ENCODE assay signal across 1 cellular context in genomic region chr2:170155022-170155722, GRCh38.
TF ChIP-seq lines count a peak whose summit lies in the region.

No MANE protein-coding gene starts in this region.

TF ChIP-seq in GM12878, 131 proteins besides CTCF, POLR2A, EP300 and RAD21 (continued from another document and continues in another):
- no peak for TF ChIP-seq E4F1 (IDR thresholded peaks at IDR 0.05; ENCODE audit: borderline replicate concordance, partially characterized antibody)
- TF ChIP-seq USF1 (IDR thresholded peaks at IDR 0.05; ENCODE audit: borderline replicate concordance, extremely low read length, insufficient read depth, low read depth, low read length), result no peak
- no peak for TF ChIP-seq PRDM15 (CRISPR knock-in tag; IDR thresholded peaks at IDR 0.05)
- TF ChIP-seq RELB (IDR thresholded peaks at IDR 0.05; ENCODE audit: low read depth), result peak; percentile 85
- TF ChIP-seq BHLHE40 (IDR thresholded peaks at IDR 0.05; ENCODE audit: borderline replicate concordance in 1 of 2, low read depth in 2 of 2, low read length in 1 of 2), result no peak
- no peak for TF ChIP-seq CUX1 (IDR thresholded peaks at IDR 0.05; ENCODE audit: insufficient replicate concordance, low read depth, low read length)
- no peak for TF ChIP-seq MEF2B (IDR thresholded peaks at IDR 0.05; ENCODE audit: partially characterized antibody, poor library complexity, severe bottlenecking)
- peak; percentile 83 for TF ChIP-seq ZNF384 (IDR thresholded peaks at IDR 0.05; ENCODE audit: borderline replicate concordance, low read depth, low read length)
- TF ChIP-seq TBL1XR1 (IDR thresholded peaks at IDR 0.05; ENCODE audit: low read depth, low read length), result no peak
- no peak for TF ChIP-seq CREB1 (IDR thresholded peaks at IDR 0.05; ENCODE audit: low read depth)
- TF ChIP-seq JUND (IDR thresholded peaks at IDR 0.05; ENCODE audit: low read depth, low read length), result 0 out of 2 replicates have a peak, but pooled peaks have one; percentile 32
- no peak for TF ChIP-seq FOXM1 (IDR thresholded peaks at IDR 0.05; ENCODE audit: low read depth, low read length)
- no peak for TF ChIP-seq SMAD5 (IDR thresholded peaks at IDR 0.05; ENCODE audit: low read depth)
- no peak for TF ChIP-seq YY1 (IDR thresholded peaks at IDR 0.05; ENCODE audit: low read depth, low read length)
- no peak for TF ChIP-seq ZNF207 (IDR thresholded peaks at IDR 0.05; ENCODE audit: borderline replicate concordance)
- peak; percentile 44; the same call in 1 of the 2 replicates for TF ChIP-seq CREM (IDR thresholded peaks at IDR 0.05; ENCODE audit: low read depth)
- TF ChIP-seq MYC (IDR thresholded peaks at IDR 0.05; ENCODE audit: insufficient read depth, insufficient read length, insufficient replicate concordance, low read length, severe bottlenecking), result no peak
- TF ChIP-seq SPI1 (IDR thresholded peaks at IDR 0.05; ENCODE audit: borderline replicate concordance, insufficient read depth, low read depth, low read length), result peak; percentile 97
- TF ChIP-seq SMARCA5 (IDR thresholded peaks at IDR 0.05), result no peak
- no peak for TF ChIP-seq CHD1 (IDR thresholded peaks at IDR 0.05; ENCODE audit: low read depth, low read length)
- TF ChIP-seq PAX8 (IDR thresholded peaks at IDR 0.05), result no peak
- TF ChIP-seq ELK1 (IDR thresholded peaks at IDR 0.05; ENCODE audit: low read depth, low read length), result no peak
- no peak for TF ChIP-seq TARDBP (IDR thresholded peaks at IDR 0.05; ENCODE audit: borderline replicate concordance)
- TF ChIP-seq SUZ12 (IDR thresholded peaks at IDR 0.05; ENCODE audit: unreplicated experiment), result no peak
- TF ChIP-seq NR2F1 (conservative IDR thresholded peaks at IDR 0.05), result no peak
- no peak for TF ChIP-seq FOS (IDR thresholded peaks at IDR 0.05; ENCODE audit: borderline replicate concordance, extremely low read depth, insufficient read length)
- peak; percentile 84 for TF ChIP-seq MTA2 (IDR thresholded peaks at IDR 0.05; ENCODE audit: low read depth)
- peak; percentile 67 for TF ChIP-seq EED (IDR thresholded peaks at IDR 0.05; ENCODE audit: low read depth)
- TF ChIP-seq EGR1 (IDR thresholded peaks at IDR 0.05; ENCODE audit: borderline replicate concordance in 1 of 2, low read depth in 2 of 2, low read length in 2 of 2), result no peak
- no peak for TF ChIP-seq RB1 (IDR thresholded peaks at IDR 0.05; ENCODE audit: borderline replicate concordance)
- TF ChIP-seq IKZF2 (IDR thresholded peaks at IDR 0.05), result peak; percentile 92 to 94
- TF ChIP-seq CBFB (IDR thresholded peaks at IDR 0.05; ENCODE audit: low read depth), result no peak
- no peak for TF ChIP-seq ZNF687 (IDR thresholded peaks at IDR 0.05)
- TF ChIP-seq RBBP5 (conservative IDR thresholded peaks at IDR 0.05), result no peak
- no peak for TF ChIP-seq ZBED1 (IDR thresholded peaks at IDR 0.05; ENCODE audit: borderline replicate concordance)
- TF ChIP-seq MAX (IDR thresholded peaks at IDR 0.05; ENCODE audit: low read depth, low read length), result no peak
- TF ChIP-seq MTA3 (IDR thresholded peaks at IDR 0.05; ENCODE audit: borderline replicate concordance, low read length), result 0 out of 2 replicates have a peak, but pooled peaks have one; percentile 52
- TF ChIP-seq E2F4 (IDR thresholded peaks at IDR 0.05; ENCODE audit: low read depth, low read length), result no peak
- no peak for TF ChIP-seq GABPA (IDR thresholded peaks at IDR 0.05; ENCODE audit: low read depth)
- TF ChIP-seq SREBF1 (IDR thresholded peaks at IDR 0.05; ENCODE audit: low read length), result 0 out of 2 replicates have a peak, but pooled peaks have one; percentile 34
- TF ChIP-seq ATF7 (IDR thresholded peaks at IDR 0.05; ENCODE audit: low read depth), result 0 out of 2 replicates have a peak, but pooled peaks have one; percentile 39
